In the genomic region with DNA sequence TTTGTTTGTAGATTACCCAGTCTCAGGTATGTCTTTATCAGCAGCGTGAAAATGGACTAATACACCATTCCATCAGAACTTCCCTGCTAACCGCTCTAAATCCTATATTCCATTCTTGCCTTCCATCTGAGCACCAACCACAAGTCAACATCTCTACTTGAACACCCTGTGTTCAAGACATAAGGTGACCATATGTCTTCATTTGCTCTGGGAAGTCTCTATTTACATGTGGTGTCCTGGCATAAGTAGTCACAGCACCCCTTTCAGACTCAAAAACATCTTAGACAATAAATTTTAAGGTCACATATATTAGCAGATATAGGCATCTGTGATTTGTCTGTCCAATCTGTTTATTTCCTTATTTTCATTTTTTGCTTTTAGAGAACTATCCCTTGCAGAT, we compare ENCODE assay signal across 13 cellular contexts.
DNase-seq lines count a peak whose midpoint lies in the region; TF ChIP-seq lines count a peak whose summit lies in the region.
"Had no signal": no experiment of that assay in that cellular context is flagged by ENCODE, and none has a peak within 500 bp of the region (broad histone marks: within the 10 kb centered on the region; RNA-seq: fewer than 3 reads in every experiment).

No MANE protein-coding gene starts in this region.

- no peak overlapping the region for H3K4me3 ChIP-seq in AG10803 (ENCODE audit: low read length)
- H3K4me3 ChIP-seq: BLaER1, GM23248 had no signal

- TF ChIP-seq CTCF in AG10803 (conservative IDR thresholded peaks at IDR 0.05; ENCODE audit: low read length) = no peak

- DNase-seq in AG10803 (ENCODE audit: low read depth) (peak; percentile 82), GM04504 (ENCODE audit: low read depth) (peak; percentile 24), RPMI7951 (ENCODE audit: low read depth) (peak; percentile 73), fibroblast of peridontal ligament (ENCODE audit: extremely low read depth) (peak; percentile 19), DMS53 (lab: John Stamatoyannopoulos, UW) (no peak), HK-2 (ENCODE audit: unreplicated experiment) (no peak), NCI-H2029 (lab: John Stamatoyannopoulos, UW) (no peak), 8988T (no peak)
- DNase-seq: Caco-2; CD8-positive, alpha-beta memory T cell; GM23248; KBM-7 had no signal

Comparison
In these comparisons a context has a peak if more than half of its experiments do, and no peak if none do; other contexts are left out.
1. DNase-seq: peak in AG10803 (single experiment), GM04504 (single experiment), RPMI7951 (single experiment) and fibroblast of peridontal ligament (single experiment); none in DMS53 (single experiment), HK-2 (single experiment), NCI-H2029 (single experiment) and 8988T (single experiment).